In the genomic region with DNA sequence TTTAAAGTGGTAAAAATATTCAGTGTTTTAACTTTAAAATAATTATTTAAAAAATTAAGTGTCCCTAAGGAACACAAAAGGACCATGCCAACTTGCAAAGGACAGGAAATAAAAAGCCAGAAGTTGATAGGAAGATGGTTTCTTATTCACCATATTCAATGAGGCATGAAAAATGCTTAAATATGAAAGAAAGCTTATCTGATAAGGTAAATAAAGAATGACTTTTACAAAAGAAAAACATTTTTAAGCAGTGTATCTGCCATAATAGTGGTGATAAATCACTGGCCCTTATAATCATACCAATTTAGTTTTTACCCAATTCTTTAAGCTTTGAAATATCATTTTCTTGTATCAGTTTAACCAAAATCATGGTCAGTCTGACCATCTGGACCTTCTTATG, we compare ENCODE assay signal across 10 cellular contexts. TPM values are rescaled to one million over a fixed set of nuclear protein-coding genes. Genes with fewer than 3 reads are reported as not detected.
"Had no signal": no experiment of that assay in that cellular context is flagged by ENCODE, and none has a peak within 500 bp of the region (broad histone marks: within the 10 kb centered on the region; RNA-seq: fewer than 3 reads in every experiment).

No MANE protein-coding gene starts in this region.

- H3K27ac ChIP-seq: HL-60 had no signal

- H3K4me3 ChIP-seq: GM23338 had no signal

- H3K4me2 ChIP-seq: GM23338 had no signal

- DNase-seq: H9, HCEC 1CT, HFFc6, KBM-7 had no signal

- ATAC-seq: GM23338, HepG2 had no signal

- FAIRE-seq: H1, H54, HepG2 had no signal

RNA-seq across cellular contexts. Expression of gene POPDC3, which starts 33.5 kb away (rescaled TPM):
- polyA plus RNA-seq: IgD-negative memory B cell had no signal
